19 cellular contexts compared by ENCODE assay signal in the genomic region with DNA sequence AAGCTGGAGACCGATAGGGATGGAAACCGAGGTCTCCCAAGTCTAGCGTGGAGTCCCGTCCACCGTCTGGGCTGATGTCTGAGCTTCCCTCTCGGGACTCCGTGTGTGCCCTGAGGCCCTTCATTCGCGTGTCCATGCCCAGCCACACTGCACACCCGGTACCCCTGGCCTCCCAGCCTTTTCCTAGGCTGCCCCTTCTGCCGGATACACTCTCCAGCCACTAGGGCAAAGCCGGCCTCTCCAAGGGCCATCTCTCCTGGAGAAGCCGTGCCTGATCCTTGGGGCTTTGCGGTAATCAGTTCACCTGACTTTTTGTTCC. TPM values are rescaled to one million over a fixed set of nuclear protein-coding genes. Genes with fewer than 3 reads are reported as not detected.
DNase-seq lines count a peak whose midpoint lies in the region; ATAC-seq, FAIRE-seq and TF ChIP-seq lines count a peak whose summit lies in the region.
"Had no signal": no experiment of that assay in that cellular context is flagged by ENCODE, and none has a peak within 500 bp of the region (broad histone marks: within the 10 kb centered on the region; RNA-seq: fewer than 3 reads in every experiment).

No MANE protein-coding gene starts in this region.

- in situ Hi-C loops in GM13976 (cut with MboI; ENCODE audit: low sequenced_read_pairs, unreplicated experiment), result no loop called here

- DNase-seq in WTC11 (ENCODE audit: low spot score) (no peak), glutamatergic neuron (peak; percentile 50), neural crest cell (ENCODE audit: low read depth, low spot score) (peak; percentile 45), GM13976 (ENCODE audit: low spot score) (no peak), prostate gland (ENCODE audit: low spot score) (no peak), posterior cingulate gyrus (no peak), RCC 7860 (ENCODE audit: low spot score) (no peak)
- DNase-seq: effector CD8-positive, alpha-beta T cell; heart right ventricle; HFFc6; left cardiac atrium; NCI-H1436; NCI-H2227 treated with DMSO at 0.1 percent for 48 hours; NCI-H82; occipital lobe; SK-N-SH; stimulated activated CD4-positive, alpha-beta T cell treated with anti-CD3 and anti-CD28 coated beads, Interleukin-2, amount 100 ng/mL, for 48 hours had no signal

- TF ChIP-seq POLR2A in prostate gland (IDR thresholded peaks at IDR 0.05), result no peak

- 80% methylated on average over 12 of the region's 14 CpGs for WGBS in prostate gland

- ATAC-seq in WTC11, result peak; percentile 10
- ATAC-seq: heart right ventricle, left cardiac atrium had no signal

- H3K4me1 Mint-ChIP-seq in WTC11 (peaks cover 64% of the 10 kb centered on the region), glutamatergic neuron (ENCODE audit: low read depth, unreplicated experiment) (peaks cover 7% of the 10 kb centered on the region), neural crest cell (peaks cover 55% of the 10 kb centered on the region)

- H3K36me3 ChIP-seq in prostate gland, result no peaks in the 10 kb centered on the region
- H3K36me3 ChIP-seq: heart right ventricle had no signal

- H3K27ac ChIP-seq in prostate gland, result no peak overlapping the region
- H3K27ac ChIP-seq: heart right ventricle, PC-9 had no signal

- H3K4me3 Mint-ChIP-seq in WTC11 (peak overlapping the region; percentile 61), glutamatergic neuron (ENCODE audit: unreplicated experiment) (no peak overlapping the region), neural crest cell (peak overlapping the region; percentile 52)
- H3K4me3 Mint-ChIP-seq: HFFc6 had no signal

- no peak overlapping the region for H3K4me3 ChIP-seq in prostate gland
- H3K4me3 ChIP-seq: heart right ventricle, PC-9 had no signal

- H3K9me3 ChIP-seq in prostate gland, result no peaks in the 10 kb centered on the region
- H3K9me3 ChIP-seq: heart right ventricle, SK-N-SH had no signal

- H3K9me3 Mint-ChIP-seq in WTC11 (no peaks in the 10 kb centered on the region), glutamatergic neuron (ENCODE audit: unreplicated experiment) (no peaks in the 10 kb centered on the region), neural crest cell (no peaks in the 10 kb centered on the region)
- H3K9me3 Mint-ChIP-seq: activated T-helper 2 cell treated with anti-CD3 and anti-CD28 coated beads, Interferon-gamma antibody, Interleukin-2, Interleukin-4, amounts not matched to agents 10 μg/mL and 5 μg/mL and 100 μg/mL, durations not matched to agents 14 hours and 24 hours and 36 hours; HFFc6 had no signal

- no peak for FAIRE-seq in RCC 7860 (lab: Jason Lieb, UNC)

- CTCF ChIA-PET in WTC11 (lab: Charles Lee), result interaction anchor here (0.8 to 2.3 kb wide), 7 partner anchors 46 to 161 kb away, joined by 3 to 26 read pairs (median 5); a partner anchor contains a TSS

- POLR2A ChIA-PET in WTC11 (lab: Charles Lee), result interaction anchor here (0.5 to 2.4 kb wide), 12 partner anchors 9 to 241 kb away, joined by 3 to 37 read pairs (median 5); a partner anchor contains a TSS

- intact Hi-C loops in prostate gland (cut with DNase I), result no loop called here
- intact Hi-C loops in posterior cingulate gyrus (cut with DNase I), result no loop called here

- H3K27ac Mint-ChIP-seq in WTC11 (peak overlapping the region; percentile 100), glutamatergic neuron (ENCODE audit: unreplicated experiment) (peak overlapping the region; percentile 43), neural crest cell (ENCODE audit: unreplicated experiment) (peak overlapping the region; percentile 96)
- H3K27ac Mint-ChIP-seq: activated T-helper 2 cell treated with anti-CD3 and anti-CD28 coated beads, Interferon-gamma antibody, Interleukin-2, Interleukin-4, amounts not matched to agents 10 μg/mL and 5 μg/mL and 100 μg/mL, durations not matched to agents 14 hours and 24 hours and 36 hours; HFFc6 had no signal

- TF ChIP-seq CTCF in WTC11 (IDR thresholded peaks at IDR 0.05) (no peak), glutamatergic neuron (IDR thresholded peaks at IDR 0.05; ENCODE audit: partially characterized antibody, unreplicated experiment) (no peak), neural crest cell (conservative IDR thresholded peaks at IDR 0.05) (peak; percentile 44), GM13976 (IDR thresholded peaks at IDR 0.05; ENCODE audit: borderline replicate concordance, control extremely low read depth, extremely low read depth, insufficient read depth, missing control alignments) (no peak), prostate gland (IDR thresholded peaks at IDR 0.05) (no peak)

- H3K36me3 Mint-ChIP-seq in WTC11, result no peaks in the 10 kb centered on the region
- H3K36me3 Mint-ChIP-seq in glutamatergic neuron (ENCODE audit: unreplicated experiment), result no peaks in the 10 kb centered on the region
- no peaks in the 10 kb centered on the region for H3K36me3 Mint-ChIP-seq in neural crest cell (ENCODE audit: low read depth)

- H3K4me1 ChIP-seq in prostate gland (replicated peaks), result no peaks in the 10 kb centered on the region

- H3K27me3 ChIP-seq in prostate gland (replicated peaks; ENCODE audit: insufficient read depth), result no peaks in the 10 kb centered on the region

- H3K27me3 Mint-ChIP-seq in WTC11 (ENCODE audit: low read depth) (no peaks in the 10 kb centered on the region), glutamatergic neuron (ENCODE audit: unreplicated experiment) (peaks cover 14% of the 10 kb centered on the region), neural crest cell (ENCODE audit: low read depth) (peaks cover 6% of the 10 kb centered on the region)

TF ChIP-seq in WTC11, 78 proteins besides CTCF, POLR2A, EP300 and RAD21 (continues in another document):
- TF ChIP-seq NFATC4 (CRISPR knock-in tag; IDR thresholded peaks at IDR 0.05), result peak; percentile 73; the same call in 1 of the 2 replicates
- peak; percentile 80; the same call in 1 of the 2 replicates for TF ChIP-seq ZNF671 (CRISPR knock-in tag; IDR thresholded peaks at IDR 0.05)
- TF ChIP-seq, protein P1, sequence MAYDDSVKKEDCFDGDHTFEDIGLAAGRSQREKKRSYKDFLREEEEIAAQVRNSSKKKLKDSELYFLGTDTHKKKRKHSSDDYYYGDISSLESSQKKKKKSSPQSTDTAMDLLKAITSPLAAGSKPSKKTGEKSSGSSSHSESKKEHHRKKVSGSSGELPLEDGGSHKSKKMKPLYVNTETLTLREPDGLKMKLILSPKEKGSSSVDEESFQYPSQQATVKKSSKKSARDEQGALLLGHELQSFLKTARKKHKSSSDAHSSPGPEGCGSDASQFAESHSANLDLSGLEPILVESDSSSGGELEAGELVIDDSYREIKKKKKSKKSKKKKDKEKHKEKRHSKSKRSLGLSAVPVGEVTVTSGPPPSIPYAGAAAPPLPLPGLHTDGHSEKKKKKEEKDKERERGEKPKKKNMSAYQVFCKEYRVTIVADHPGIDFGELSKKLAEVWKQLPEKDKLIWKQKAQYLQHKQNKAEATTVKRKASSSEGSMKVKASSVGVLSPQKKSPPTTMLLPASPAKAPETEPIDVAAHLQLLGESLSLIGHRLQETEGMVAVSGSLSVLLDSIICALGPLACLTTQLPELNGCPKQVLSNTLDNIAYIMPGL (CRISPR knock-in tag; IDR thresholded peaks at IDR 0.05), result 0 out of 2 replicates have a peak, but pooled peaks have one; percentile 2
- TF ChIP-seq EMX1 (CRISPR knock-in tag; IDR thresholded peaks at IDR 0.05), result peak; percentile 53; the same call in 1 of the 2 replicates
- TF ChIP-seq JUN (CRISPR knock-in tag; IDR thresholded peaks at IDR 0.05), result no peak
- TF ChIP-seq, protein P2, sequence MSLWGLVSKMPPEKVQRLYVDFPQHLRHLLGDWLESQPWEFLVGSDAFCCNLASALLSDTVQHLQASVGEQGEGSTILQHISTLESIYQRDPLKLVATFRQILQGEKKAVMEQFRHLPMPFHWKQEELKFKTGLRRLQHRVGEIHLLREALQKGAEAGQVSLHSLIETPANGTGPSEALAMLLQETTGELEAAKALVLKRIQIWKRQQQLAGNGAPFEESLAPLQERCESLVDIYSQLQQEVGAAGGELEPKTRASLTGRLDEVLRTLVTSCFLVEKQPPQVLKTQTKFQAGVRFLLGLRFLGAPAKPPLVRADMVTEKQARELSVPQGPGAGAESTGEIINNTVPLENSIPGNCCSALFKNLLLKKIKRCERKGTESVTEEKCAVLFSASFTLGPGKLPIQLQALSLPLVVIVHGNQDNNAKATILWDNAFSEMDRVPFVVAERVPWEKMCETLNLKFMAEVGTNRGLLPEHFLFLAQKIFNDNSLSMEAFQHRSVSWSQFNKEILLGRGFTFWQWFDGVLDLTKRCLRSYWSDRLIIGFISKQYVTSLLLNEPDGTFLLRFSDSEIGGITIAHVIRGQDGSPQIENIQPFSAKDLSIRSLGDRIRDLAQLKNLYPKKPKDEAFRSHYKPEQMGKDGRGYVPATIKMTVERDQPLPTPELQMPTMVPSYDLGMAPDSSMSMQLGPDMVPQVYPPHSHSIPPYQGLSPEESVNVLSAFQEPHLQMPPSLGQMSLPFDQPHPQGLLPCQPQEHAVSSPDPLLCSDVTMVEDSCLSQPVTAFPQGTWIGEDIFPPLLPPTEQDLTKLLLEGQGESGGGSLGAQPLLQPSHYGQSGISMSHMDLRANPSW (CRISPR knock-in tag; conservative IDR thresholded peaks at IDR 0.05; ENCODE audit: low read depth), result no peak
- TF ChIP-seq, protein P3, sequence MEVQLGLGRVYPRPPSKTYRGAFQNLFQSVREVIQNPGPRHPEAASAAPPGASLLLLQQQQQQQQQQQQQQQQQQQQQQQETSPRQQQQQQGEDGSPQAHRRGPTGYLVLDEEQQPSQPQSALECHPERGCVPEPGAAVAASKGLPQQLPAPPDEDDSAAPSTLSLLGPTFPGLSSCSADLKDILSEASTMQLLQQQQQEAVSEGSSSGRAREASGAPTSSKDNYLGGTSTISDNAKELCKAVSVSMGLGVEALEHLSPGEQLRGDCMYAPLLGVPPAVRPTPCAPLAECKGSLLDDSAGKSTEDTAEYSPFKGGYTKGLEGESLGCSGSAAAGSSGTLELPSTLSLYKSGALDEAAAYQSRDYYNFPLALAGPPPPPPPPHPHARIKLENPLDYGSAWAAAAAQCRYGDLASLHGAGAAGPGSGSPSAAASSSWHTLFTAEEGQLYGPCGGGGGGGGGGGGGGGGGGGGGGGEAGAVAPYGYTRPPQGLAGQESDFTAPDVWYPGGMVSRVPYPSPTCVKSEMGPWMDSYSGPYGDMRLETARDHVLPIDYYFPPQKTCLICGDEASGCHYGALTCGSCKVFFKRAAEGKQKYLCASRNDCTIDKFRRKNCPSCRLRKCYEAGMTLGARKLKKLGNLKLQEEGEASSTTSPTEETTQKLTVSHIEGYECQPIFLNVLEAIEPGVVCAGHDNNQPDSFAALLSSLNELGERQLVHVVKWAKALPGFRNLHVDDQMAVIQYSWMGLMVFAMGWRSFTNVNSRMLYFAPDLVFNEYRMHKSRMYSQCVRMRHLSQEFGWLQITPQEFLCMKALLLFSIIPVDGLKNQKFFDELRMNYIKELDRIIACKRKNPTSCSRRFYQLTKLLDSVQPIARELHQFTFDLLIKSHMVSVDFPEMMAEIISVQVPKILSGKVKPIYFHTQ (CRISPR knock-in tag; IDR thresholded peaks at IDR 0.05), result peak; percentile 68; the same call in 1 of the 2 replicates

RNA-seq across cellular contexts. Expression of a gene that starts 49.4 kb away (rescaled TPM):
- total RNA-seq in WTC11 (2021) (215 to 415 TPM (median 396 TPM) in 3 replicates), glutamatergic neuron (ENCODE audit: unreplicated experiment) (25.0 TPM), neural crest cell (254 and 265 TPM in 2 replicates), prostate gland (100 to 1,000 TPM in 1 of 2 donors, 10 to 100 TPM in 1; 83.9 to 159 TPM)

Comparison
In these comparisons a context has a peak if more than half of its experiments do, and no peak if none do; other contexts are left out.
1. DNase-seq: peak in glutamatergic neuron (single experiment) and neural crest cell (single experiment); none in WTC11 (single experiment), GM13976 (single experiment), prostate gland (single experiment), posterior cingulate gyrus (0 of 10) and RCC 7860 (single experiment).
2. H3K27ac Mint-ChIP-seq: peak in every context shown above with its lines; median percentile 100 in WTC11; 96 in neural crest cell; 43 in glutamatergic neuron.